Comparison of ENCODE assay signal across 11 cellular contexts in genomic region chr10:78981257-78981969, GRCh38.
DNase-seq lines count a peak whose midpoint lies in the region; ATAC-seq and TF ChIP-seq lines count a peak whose summit lies in the region.
"Had no signal": no experiment of that assay in that cellular context is flagged by ENCODE, and none has a peak within 500 bp of the region (broad histone marks: within the 10 kb centered on the region; RNA-seq: fewer than 3 reads in every experiment).

No MANE protein-coding gene starts in this region.

- no peaks in the 10 kb centered on the region for H3K79me2 ChIP-seq in H9 (ENCODE audit: insufficient read depth, low read length)

- H3K23me2 ChIP-seq in H9 (ENCODE audit: insufficient read length, low read depth, low read length, poor library complexity, severe bottlenecking) = no peaks in the 10 kb centered on the region

- H3K23ac ChIP-seq in H9 (ENCODE audit: insufficient read length, low read depth, low read length) = no peak overlapping the region

- no peak for DNase-seq in cardiac muscle cell (ENCODE audit: low read depth in 1 of 2, low spot score in 1 of 2)
- DNase-seq in Right ventricle myocardium inferior (ENCODE audit: missing footprints) = no peak
- no peak for DNase-seq in H9
- no peak for DNase-seq in Panc1 (ENCODE audit: low read depth, low spot score)
- peak; percentile 36 for DNase-seq in stimulated activated CD8-positive, alpha-beta memory T cell treated with anti-CD3 and anti-CD28 coated beads, Interleukin-4, amount 100 ng/mL, for 48 hours
- no peak for DNase-seq in cerebellar nuclear complex (lab: John Stamatoyannopoulos, UW)
- DNase-seq: NCI-H526 had no signal

- intact Hi-C loops in Right ventricle myocardium inferior (cut with DNase I) = no loop called here
- intact Hi-C loops in Panc1 (cut with micrococcal nuclease; ENCODE audit: unreplicated experiment) = no loop called here

- no peaks in the 10 kb centered on the region for H3K79me1 ChIP-seq in H9 (ENCODE audit: insufficient read depth, low read depth, low read length, poor library complexity, severe bottlenecking)

- no peaks in the 10 kb centered on the region for H3K27me3 ChIP-seq in cardiac muscle cell
- no peaks in the 10 kb centered on the region for H3K27me3 ChIP-seq in H9 (ENCODE audit: insufficient read depth, low read length)
- no peaks in the 10 kb centered on the region for H3K27me3 ChIP-seq in Panc1 (ENCODE audit: control insufficient read depth, insufficient read depth, low read length)
- H3K27me3 ChIP-seq: suprapubic skin had no signal

- no peak overlapping the region for H2AK5ac ChIP-seq in H9 (ENCODE audit: insufficient read length, low read length)

- H3K27ac ChIP-seq in cardiac muscle cell (peak overlapping the region; percentile 95), H9 (ENCODE audit: insufficient read length, low read depth, low read length) (no peak overlapping the region), Panc1 (ENCODE audit: low read length) (no peak overlapping the region)
- H3K27ac ChIP-seq: C4-2B, suprapubic skin had no signal

- H4K20me1 ChIP-seq in H9 (ENCODE audit: control insufficient read depth, insufficient read depth, insufficient read length) = no peaks in the 10 kb centered on the region

- H2BK5ac ChIP-seq in H9 (ENCODE audit: insufficient read length, low read length) = no peak overlapping the region

- no peak overlapping the region for H4K91ac ChIP-seq in H9 (ENCODE audit: insufficient read length, low read depth, low read length)

- no peak overlapping the region for H2BK20ac ChIP-seq in H9 (ENCODE audit: low read depth, low read length, poor library complexity, severe bottlenecking)

- POLR2A ChIA-PET in Panc1 (lab: Charles Lee) = no interaction called here

- no peak overlapping the region for H3K27ac Mint-ChIP-seq in H9

- H3K9me3 Mint-ChIP-seq in H9 = no peaks in the 10 kb centered on the region

- no peak overlapping the region for H2BK120ac ChIP-seq in H9 (ENCODE audit: low read depth, low read length, poor library complexity, severe bottlenecking)

- no peak overlapping the region for H3K4me3 Mint-ChIP-seq in H9

- peaks cover 36 to 41% of the 10 kb centered on the region in 2 experiments for H3K4me1 Mint-ChIP-seq in H9

- H3K27me3 Mint-ChIP-seq in H9 (ENCODE audit: low read depth) = peaks cover 29% of the 10 kb centered on the region

- peaks cover 47% of the 10 kb centered on the region for H3K4me1 ChIP-seq in cardiac muscle cell (ENCODE audit: low read depth)
- peaks cover 12% of the 10 kb centered on the region for H3K4me1 ChIP-seq in H9 (ENCODE audit: insufficient read depth, low read length)
- no peaks in the 10 kb centered on the region for H3K4me1 ChIP-seq in Panc1 (ENCODE audit: control insufficient read depth, insufficient read depth, low read length)

- H2BK15ac ChIP-seq in H9 (ENCODE audit: low read depth, low read length) = no peak overlapping the region

- H3K4ac ChIP-seq in H9 (ENCODE audit: low read depth, low read length) = no peak overlapping the region

- H3K4me2 ChIP-seq in H9 (ENCODE audit: insufficient read depth, insufficient read length, low read length) = no peak overlapping the region

- H3K36me3 Mint-ChIP-seq in H9 (ENCODE audit: insufficient read depth in 1 of 3, low read depth in 3 of 3) = no peaks in the 10 kb centered on the region; a peak in 1 of 7 replicates

- H3K18ac ChIP-seq in H9 (ENCODE audit: insufficient read length, low read depth, low read length) = no peak overlapping the region

- no peak overlapping the region for H4K5ac ChIP-seq in H9 (ENCODE audit: insufficient read length, low read depth, low read length)

- CTCF ChIA-PET in Panc1 (lab: Charles Lee) = no interaction called here

- H2BK12ac ChIP-seq in H9 (ENCODE audit: insufficient read length, low read depth, low read length) = no peak overlapping the region

- peak overlapping the region; percentile 9; the same call in 1 of the 2 replicates for H3K14ac ChIP-seq in H9 (ENCODE audit: insufficient read depth, low read length)

- H3K9ac ChIP-seq in H9 (ENCODE audit: extremely low read depth, insufficient read length, low read length) = no peak overlapping the region

- H2AFZ ChIP-seq in H9 (ENCODE audit: low read length) = no peak overlapping the region

- H4K8ac ChIP-seq in H9 (replicated peaks; ENCODE audit: insufficient read length, low read depth, low read length) = no peak overlapping the region

- H3K9me3 ChIP-seq in cardiac muscle cell (ENCODE audit: low read depth) (no peaks in the 10 kb centered on the region), H9 (ENCODE audit: control insufficient read depth, low read depth, low read length) (no peaks in the 10 kb centered on the region), Panc1 (ENCODE audit: control insufficient read depth, insufficient read depth, low read depth, low read length) (no peaks in the 10 kb centered on the region)
- H3K9me3 ChIP-seq: suprapubic skin had no signal

- no peak for ATAC-seq in Right ventricle myocardium inferior
- ATAC-seq in Panc1 = peak; percentile 46; the same call in 1 of the 2 replicates
- ATAC-seq in HG02870 (IDR thresholded peaks at IDR 0.05; ENCODE audit: unreplicated experiment) = no peak
- ATAC-seq in GM21526 (IDR thresholded peaks at IDR 0.05; ENCODE audit: low FRiP score, unreplicated experiment) = no peak

- in situ Hi-C loops in Panc1 (cut with HindIII; ENCODE audit: low pct_unique_long_range_greater_than_20kb, low sequenced_read_pairs) = no loop called here

- H3K36me3 ChIP-seq in cardiac muscle cell = no peaks in the 10 kb centered on the region
- no peaks in the 10 kb centered on the region for H3K36me3 ChIP-seq in Panc1 (ENCODE audit: control insufficient read depth, insufficient read depth, low read length)
- H3K36me3 ChIP-seq: suprapubic skin had no signal

- H3K4me3 ChIP-seq in cardiac muscle cell (no peak overlapping the region), Panc1 (ENCODE audit: low read depth in 2 of 2, low read length in 2 of 2) (no peak overlapping the region)
- H3K4me3 ChIP-seq: suprapubic skin had no signal

- H3K56ac ChIP-seq in H9 (ENCODE audit: insufficient read length, low read depth, low read length) = no peak overlapping the region

- WGBS in H9 (ENCODE audit: extremely low coverage, insufficient read length, low lambda C conversion rate) = no CpG with 5 or more reads among the region's 6 CpGs

- H3T11ph ChIP-seq in H9 (ENCODE audit: low read length) = no peak overlapping the region

- TF ChIP-seq CTCF in cardiac muscle cell (IDR thresholded peaks at IDR 0.05; ENCODE audit: low read depth, low read length) (no peak), H9 (conservative IDR thresholded peaks at IDR 0.05) (no peak), Panc1 (IDR thresholded peaks at IDR 0.05) (no peak)

- no TSS peak for BruUV-seq in Panc1 (replicated peaks; lab: Mats Ljungman, UMichigan)
